19 cellular contexts compared by ENCODE assay signal in genomic region chr1:36872126-36872754, GRCh38.
DNase-seq lines count a peak whose midpoint lies in the region; ATAC-seq and TF ChIP-seq lines count a peak whose summit lies in the region.
"Had no signal": no experiment of that assay in that cellular context is flagged by ENCODE, and none has a peak within 500 bp of the region (broad histone marks: within the 10 kb centered on the region; RNA-seq: fewer than 3 reads in every experiment).

No MANE protein-coding gene starts in this region.

- TF ChIP-seq CTCF in WERI-Rb-1 (IDR thresholded peaks at IDR 0.05; ENCODE audit: low read depth, low read length) (no peak), sigmoid colon (IDR thresholded peaks at IDR 0.05) (no peak)

- H3K27ac ChIP-seq in WERI-Rb-1: peak overlapping the region; percentile 84
- peak overlapping the region; percentile 58 for H3K27ac ChIP-seq in caudate nucleus (ENCODE audit: low read depth, low read length)
- H3K27ac ChIP-seq in sigmoid colon: no peak overlapping the region
- H3K27ac ChIP-seq: HL-60, PC-9, RWPE1 had no signal

- no peaks in the 10 kb centered on the region for H3K4me1 ChIP-seq in sigmoid colon

- no peak for TF ChIP-seq POLR2A in sigmoid colon (IDR thresholded peaks at IDR 0.05)

- ATAC-seq in GM21619 (IDR thresholded peaks at IDR 0.05; ENCODE audit: unreplicated experiment): no peak
- ATAC-seq in HG03442 (IDR thresholded peaks at IDR 0.05; ENCODE audit: unreplicated experiment): no peak

- WGBS in sigmoid colon, 2 donors: 85 to 90% methylated on average over 22 of the region's 22 CpGs

- no peaks in the 10 kb centered on the region for H3K9me3 ChIP-seq in WERI-Rb-1 (ENCODE audit: severe bottlenecking)
- no peaks in the 10 kb centered on the region for H3K9me3 ChIP-seq in sigmoid colon

- H3K36me3 ChIP-seq in WERI-Rb-1 (peaks cover 67% of the 10 kb centered on the region), sigmoid colon (no peaks in the 10 kb centered on the region)

- no peak for TF ChIP-seq EP300 in sigmoid colon (IDR thresholded peaks at IDR 0.05)

- intact Hi-C loops in sigmoid colon (cut with DNase I): no loop called here

- DNase-seq in WERI-Rb-1 (no peak), caudate nucleus (lab: John Stamatoyannopoulos, UW) (no peak), mesenteric fat pad (ENCODE audit: low spot score) (peak; percentile 83), sigmoid colon (peak; percentile 45)
- no peak for DNase-seq in activated CD4-positive, CD25-positive, alpha-beta regulatory T cell (lab: John Stamatoyannopoulos, UW)
- DNase-seq: DMS79, HFFc6, KBM-7, MM.1S, NCI-H1048, NCI-H1417 treated with DMSO at 0.1 percent for 48 hours, NCI-H2227 treated with DMSO at 0.1 percent for 48 hours, NCI-H748 treated with DMSO at 0.1 percent for 48 hours, SHP77 treated with DMSO at 0.1 percent for 48 hours had no signal

- H3K27me3 ChIP-seq in WERI-Rb-1 (ENCODE audit: insufficient read depth, low read depth, severe bottlenecking) (no peaks in the 10 kb centered on the region), sigmoid colon (peaks cover 0 to 16% (median 3%) of the 10 kb centered on the region in 3 donors)

- no peak overlapping the region for H3K4me3 ChIP-seq in WERI-Rb-1 (ENCODE audit: low read depth, low read length)
- H3K4me3 ChIP-seq in sigmoid colon: no peak overlapping the region
- H3K4me3 ChIP-seq: PC-9 had no signal

Comparison
In these comparisons a context has a peak if more than half of its experiments do, and no peak if none do; other contexts are left out.
1. DNase-seq: peak in mesenteric fat pad (single experiment) and sigmoid colon (single experiment); none in WERI-Rb-1 (single experiment), caudate nucleus (0 of 61) and activated CD4-positive, CD25-positive, alpha-beta regulatory T cell (0 of 4).
2. H3K27ac ChIP-seq: peak in WERI-Rb-1 (single experiment) and caudate nucleus (single experiment); none in sigmoid colon (0 of 4).